In the genomic region with DNA sequence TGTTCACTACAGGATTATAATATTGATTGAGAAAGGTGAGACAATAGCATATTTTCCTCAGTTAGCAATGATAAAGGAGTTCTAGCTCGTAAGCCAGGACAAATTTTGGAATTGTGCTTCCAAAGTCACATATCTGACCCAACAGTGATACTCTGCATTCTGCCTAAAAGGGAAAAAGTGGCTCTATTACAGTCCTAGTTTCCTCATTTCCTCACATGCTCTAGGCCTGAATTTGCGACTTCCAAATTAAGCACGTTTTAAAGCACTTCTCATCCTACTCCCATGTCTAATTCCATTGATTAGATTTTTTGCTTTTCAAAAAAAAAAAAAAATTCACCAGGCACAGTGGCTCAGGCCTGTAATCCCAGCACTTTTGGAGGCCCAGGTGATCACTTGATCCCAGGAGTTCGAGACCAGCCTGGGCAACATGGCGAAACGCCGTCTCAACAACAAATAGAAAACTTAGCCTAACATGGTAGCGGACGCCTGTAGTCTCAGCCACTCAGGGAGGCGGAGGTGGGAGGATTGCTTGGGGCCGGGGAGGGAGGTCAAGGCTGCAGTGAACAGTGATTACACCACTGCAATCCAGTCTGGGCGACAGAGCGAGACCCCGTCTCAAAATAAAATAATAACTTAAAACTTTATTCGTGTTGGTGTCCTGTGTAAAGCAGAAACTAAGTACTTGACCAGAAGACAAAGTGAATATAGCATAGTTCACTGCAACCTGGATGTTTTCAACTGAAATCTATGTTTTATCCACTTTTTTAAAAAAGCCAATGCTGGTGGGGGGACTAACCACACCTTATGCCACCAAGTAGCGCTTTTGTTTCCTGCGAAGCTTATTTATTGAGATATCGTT, we compare ENCODE assay signal across 8 cellular contexts. TPM values are rescaled to one million over a fixed set of nuclear protein-coding genes. Genes with fewer than 3 reads are reported as not detected.
DNase-seq lines count a peak whose midpoint lies in the region; ATAC-seq and TF ChIP-seq lines count a peak whose summit lies in the region.

No MANE protein-coding gene starts in this region.

- H3K4me3 Mint-ChIP-seq in CD4-positive, alpha-beta memory T cell, result peak overlapping the region; percentile 93 to 99 (median 96)

- no peaks in the 10 kb centered on the region for H3K9me3 ChIP-seq in CD4-positive, alpha-beta memory T cell (ENCODE audit: control insufficient read depth in 1 of 2, low read length in 2 of 2)
- H3K9me3 ChIP-seq in adipocyte (ENCODE audit: control insufficient read depth, low read length), result no peaks in the 10 kb centered on the region
- H3K9me3 ChIP-seq in right lobe of liver, result no peaks in the 10 kb centered on the region
- no peaks in the 10 kb centered on the region for H3K9me3 ChIP-seq in uterus

- intact Hi-C loops in CD4-positive, alpha-beta memory T cell (cut with micrococcal nuclease), result no loop called here
- intact Hi-C loops in right lobe of liver (cut with DNase I), result no loop called here
- intact Hi-C loops in uterus (cut with DNase I; ENCODE audit: low total_unique reads), result no loop called here
- intact Hi-C loops in posterior cingulate gyrus (cut with DNase I), result loop anchor here (2.0 kb wide), 1 partner anchor 14 kb away; a partner anchor contains a TSS

- H3K4me1 Mint-ChIP-seq in CD4-positive, alpha-beta memory T cell, result peaks cover 23 to 59% (median 31%) of the 10 kb centered on the region in 4 donors

- peaks cover 45% of the 10 kb centered on the region for H3K4me1 ChIP-seq in CD4-positive, alpha-beta memory T cell (ENCODE audit: insufficient read depth, low read length)
- H3K4me1 ChIP-seq in adipocyte (ENCODE audit: control insufficient read depth, insufficient read depth, low read length), result peaks cover 15% of the 10 kb centered on the region
- peaks cover 0 to 18% (median 0%) of the 10 kb centered on the region in 4 donors for H3K4me1 ChIP-seq in right lobe of liver
- H3K4me1 ChIP-seq in uterus, result peaks cover 0 to 9% of the 10 kb centered on the region in 2 donors

- TF ChIP-seq CTCF in HL-60 (IDR thresholded peaks at IDR 0.05; ENCODE audit: insufficient read depth, low read length) (no peak), right lobe of liver (IDR thresholded peaks at IDR 0.05) (no peak), uterus (IDR thresholded peaks at IDR 0.05) (no peak)

- WGBS in right lobe of liver (ENCODE audit: insufficient coverage, low coverage, low lambda C conversion rate, missing lambda C conversion rate), result 44% methylated on average over 18 of the region's 18 CpGs

- H3K4me3 ChIP-seq in CD4-positive, alpha-beta memory T cell (ENCODE audit: low read length in 2 of 2), result peak overlapping the region; percentile 90 to 98
- H3K4me3 ChIP-seq in HL-60 (replicated peaks; ENCODE audit: insufficient read depth, low read length) (peak overlapping the region; percentile 73), adipocyte (ENCODE audit: low read length) (peak overlapping the region; percentile 92), right lobe of liver (peak overlapping the region; percentile 66 to 90 (median 75)), uterus (peak overlapping the region; percentile 57 to 86)

- H3K27me3 ChIP-seq in CD4-positive, alpha-beta memory T cell (ENCODE audit: insufficient read depth, low read length), result no peaks in the 10 kb centered on the region
- no peaks in the 10 kb centered on the region for H3K27me3 ChIP-seq in HL-60 (ENCODE audit: insufficient read depth, poor library complexity, severe bottlenecking)
- no peaks in the 10 kb centered on the region for H3K27me3 ChIP-seq in adipocyte (replicated peaks; ENCODE audit: control insufficient read depth, insufficient read depth, low read length)
- no peaks in the 10 kb centered on the region for H3K27me3 ChIP-seq in right lobe of liver
- no peaks in the 10 kb centered on the region for H3K27me3 ChIP-seq in uterus

- TF ChIP-seq POLR2A in right lobe of liver (IDR thresholded peaks at IDR 0.05) (no peak), uterus (IDR thresholded peaks at IDR 0.05) (no peak)

- DNase-seq in CD4-positive, alpha-beta memory T cell, result no peak
- DNase-seq in HL-60 (ENCODE audit: low read depth in 1 of 2, low spot score in 1 of 2) (peak in 1 of 2 experiments; percentile 78), adipocyte (ENCODE audit: low read depth) (no peak), right lobe of liver (no peak), uterus (no peak), NCI-H2107 (lab: John Stamatoyannopoulos, UW) (no peak), posterior cingulate gyrus (no peak)

- peaks cover 2 to 9% of the 10 kb centered on the region in 2 donors for H3K36me3 Mint-ChIP-seq in CD4-positive, alpha-beta memory T cell

- peak overlapping the region; percentile 93 for H3K27ac ChIP-seq in CD4-positive, alpha-beta memory T cell (ENCODE audit: low read depth, low read length)
- H3K27ac ChIP-seq in HL-60 (replicated peaks) (peak overlapping the region; percentile 88), right lobe of liver (peak overlapping the region; percentile 92 to 97 (median 96)), uterus (peak overlapping the region; percentile 89 to 90)

- H3K9ac ChIP-seq in adipocyte (ENCODE audit: low read length), result peak overlapping the region; percentile 91

- H3K9me3 Mint-ChIP-seq in CD4-positive, alpha-beta memory T cell, result peaks cover 0 to 4% (median 0%) of the 10 kb centered on the region in 8 donors

- no peaks in the 10 kb centered on the region for H3K36me3 ChIP-seq in CD4-positive, alpha-beta memory T cell (ENCODE audit: insufficient read depth, low read length)
- H3K36me3 ChIP-seq in adipocyte (ENCODE audit: control insufficient read depth, insufficient read depth, low read length, severe bottlenecking), result no peaks in the 10 kb centered on the region
- no peaks in the 10 kb centered on the region for H3K36me3 ChIP-seq in right lobe of liver
- H3K36me3 ChIP-seq in uterus, result no peaks in the 10 kb centered on the region

- no peak for ATAC-seq in right lobe of liver
- no peak for ATAC-seq in HG03460 (IDR thresholded peaks at IDR 0.05; ENCODE audit: unreplicated experiment)

- peak overlapping the region; percentile 98 to 100 (median 99) for H3K27ac Mint-ChIP-seq in CD4-positive, alpha-beta memory T cell

- no peaks in the 10 kb centered on the region for H3K27me3 Mint-ChIP-seq in CD4-positive, alpha-beta memory T cell

- CTCF ChIA-PET in CD4-positive, alpha-beta memory T cell (lab: Charles Lee; ENCODE audit: partially characterized antibody), result interaction anchor here (1.1 to 8.3 kb wide), 3 partner anchors 9 to 105 kb away, joined by 3 to 181 read pairs (median 3); a partner anchor contains a TSS

- POLR2A ChIA-PET in CD4-positive, alpha-beta memory T cell (lab: Charles Lee; ENCODE audit: partially characterized antibody), result interaction anchor here (2.4 to 3.4 kb wide), 3 partner anchors 9 to 143 kb away, joined by 14 to 144 read pairs (median 52); a partner anchor contains a TSS

RNA-seq across cellular contexts. Expression of a gene that starts 1.5 kb away (rescaled TPM):
- total RNA-seq in CD4-positive, alpha-beta memory T cell, result 10 to 100 TPM; 32.3 to 38.2 TPM
- 10 to 100 TPM in 1 of 2 donors, 1 to 10 TPM in 1; 4.6 to 11.9 TPM for polyA plus RNA-seq in CD4-positive, alpha-beta memory T cell
- total RNA-seq in right lobe of liver (10 to 100 TPM in 1 of 6 experiments, 1 to 10 TPM in 5; 4.9 to 10.3 (median 6.5) TPM), uterus (10 to 100 TPM; 13.3 to 35.7 (median 22.9) TPM)

RNA-seq across cellular contexts. Expression of a gene that starts 13.2 kb away (rescaled TPM):
- total RNA-seq in CD4-positive, alpha-beta memory T cell, result 10 to 100 TPM; 24.4 to 24.5 TPM
- polyA plus RNA-seq in CD4-positive, alpha-beta memory T cell, result 10 to 100 TPM; 68.3 to 85.3 TPM
- total RNA-seq in right lobe of liver, result 10 to 100 TPM in 3 of 6 experiments, 1 to 10 TPM in 3; 3.5 to 16.3 (median 9.4) TPM
- total RNA-seq in uterus, result 10 to 100 TPM in 2 of 4 donors, 1 to 10 TPM in 2; 6.1 to 35.8 (median 19.5) TPM
